In genomic region chr11:8015753-8016239, GRCh38 we compare ENCODE assay signal across 1 cellular context.
TF ChIP-seq lines count a peak whose summit lies in the region.

No MANE protein-coding gene starts in this region.

TF ChIP-seq in SK-N-SH treated with all-trans-retinoic acid at 6 μM for 48 hours, 23 proteins besides CTCF, POLR2A, EP300 and RAD21 (continued from another document):
- TF ChIP-seq POU6F1 (CRISPR knock-in tag; IDR thresholded peaks at IDR 0.05; ENCODE audit: borderline replicate concordance, low read depth), result no peak
- no peak for TF ChIP-seq SNAI2 (CRISPR knock-in tag; IDR thresholded peaks at IDR 0.05)
- TF ChIP-seq TOX (CRISPR knock-in tag; IDR thresholded peaks at IDR 0.05; ENCODE audit: borderline replicate concordance), result no peak
- TF ChIP-seq TSHZ2 (CRISPR knock-in tag; IDR thresholded peaks at IDR 0.05), result no peak
- TF ChIP-seq ZNF8 (CRISPR knock-in tag; IDR thresholded peaks at IDR 0.05), result no peak
